ENCODE assay signal across 8 cellular contexts in the genomic region with DNA sequence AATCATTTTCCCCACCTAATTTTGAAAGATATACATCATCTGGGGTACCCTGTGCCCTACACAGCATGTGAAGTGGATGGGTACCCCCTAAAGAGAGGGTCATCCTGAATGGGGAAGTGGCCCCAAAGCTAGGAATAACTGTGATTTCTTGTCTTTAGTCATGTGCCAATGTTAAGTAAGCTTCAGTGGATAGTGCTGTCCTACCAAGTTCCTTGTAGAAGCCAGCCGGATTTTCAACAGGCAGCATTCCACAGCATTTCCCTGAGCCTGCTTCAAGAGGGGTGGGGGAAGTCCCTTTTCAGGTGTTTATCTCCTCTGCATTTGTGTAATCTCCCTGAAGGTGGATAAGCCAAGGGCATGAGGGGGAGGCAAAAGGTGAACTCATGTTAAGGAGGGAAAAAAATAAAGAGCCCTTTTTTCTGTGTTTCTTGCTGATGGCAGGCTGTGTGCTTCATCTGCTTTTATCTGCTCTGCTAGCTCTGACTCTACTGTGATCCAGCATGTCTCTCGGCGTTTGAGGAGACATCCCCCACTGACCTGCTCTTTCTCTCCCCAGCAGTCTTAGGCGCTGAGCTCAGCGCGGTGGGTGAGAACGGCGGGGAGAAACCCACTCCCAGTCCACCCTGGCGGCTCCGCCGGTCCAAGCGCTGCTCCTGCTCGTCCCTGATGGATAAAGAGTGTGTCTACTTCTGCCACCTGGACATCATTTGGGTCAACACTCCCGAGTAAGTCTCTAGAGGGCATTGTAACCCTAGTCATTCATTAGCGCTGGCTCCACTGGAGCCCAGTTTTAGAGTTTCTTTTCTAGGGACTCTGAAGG. TPM values are rescaled to one million over a fixed set of nuclear protein-coding genes. Genes with fewer than 3 reads are reported as not detected.
DNase-seq lines count a peak whose midpoint lies in the region; ATAC-seq and TF ChIP-seq lines count a peak whose summit lies in the region.

No MANE protein-coding gene starts in this region.

- H3K27ac Mint-ChIP-seq in nephron progenitor cell: no peak overlapping the region
- H3K27ac Mint-ChIP-seq in activated T-helper 17 cell treated with anti-CD3 and anti-CD28 coated beads, Interleukin-2, amount 50 U/mL, for 72 hours: no peak overlapping the region

- H3K9me3 Mint-ChIP-seq in nephron progenitor cell: no peaks in the 10 kb centered on the region
- no peaks in the 10 kb centered on the region for H3K9me3 Mint-ChIP-seq in activated T-helper 17 cell treated with anti-CD3 and anti-CD28 coated beads, Interleukin-2, amount 50 U/mL, for 72 hours

- H3K27ac ChIP-seq in epithelial cell of prostate: peak overlapping the region; percentile 95
- H3K27ac ChIP-seq in prostate gland: peak overlapping the region in 1 of 2 donors; percentile 1

- no peaks in the 10 kb centered on the region for H3K36me3 ChIP-seq in prostate gland

- H3K36me3 Mint-ChIP-seq in nephron progenitor cell (ENCODE audit: low read depth): no peaks in the 10 kb centered on the region
- H3K36me3 Mint-ChIP-seq in activated T-helper 17 cell treated with anti-CD3 and anti-CD28 coated beads, Interleukin-2, amount 50 U/mL, for 72 hours (ENCODE audit: low read depth): no peaks in the 10 kb centered on the region

- in situ Hi-C loops in Caki2 (cut with HindIII; ENCODE audit: low pct_unique_long_range_greater_than_20kb, low sequenced_read_pairs): no loop called here

- 54% methylated on average over 15 of the region's 15 CpGs for WGBS in prostate gland

- no peaks in the 10 kb centered on the region for H3K4me1 ChIP-seq in prostate gland (replicated peaks)

- peak; percentile 64 for DNase-seq in Caki2 (ENCODE audit: low read depth)
- DNase-seq in NCI-H460 (ENCODE audit: extremely low read depth, low read depth): peak; percentile 49
- DNase-seq in epithelial cell of prostate (ENCODE audit: low read depth, low spot score): no peak
- DNase-seq in nephron progenitor cell: no peak
- DNase-seq in prostate gland (ENCODE audit: low spot score): no peak

- peak overlapping the region; percentile 60 for H3K4me3 Mint-ChIP-seq in nephron progenitor cell
- no peak overlapping the region for H3K4me3 Mint-ChIP-seq in activated T-helper 17 cell treated with anti-CD3 and anti-CD28 coated beads, Interleukin-2, amount 50 U/mL, for 72 hours

- peaks cover 46% of the 10 kb centered on the region for H3K4me1 Mint-ChIP-seq in nephron progenitor cell
- H3K4me1 Mint-ChIP-seq in activated T-helper 17 cell treated with anti-CD3 and anti-CD28 coated beads, Interleukin-2, amount 50 U/mL, for 72 hours: peaks cover 15% of the 10 kb centered on the region

- no peaks in the 10 kb centered on the region for H3K27me3 ChIP-seq in prostate gland (replicated peaks; ENCODE audit: insufficient read depth)

- ATAC-seq in HG03457 (IDR thresholded peaks at IDR 0.05; ENCODE audit: unreplicated experiment) (no peak), GM21576 (IDR thresholded peaks at IDR 0.05; ENCODE audit: unreplicated experiment) (no peak)
- ATAC-seq in activated T-helper 17 cell treated with anti-CD3 and anti-CD28 coated beads, Interleukin-2, amount 50 U/mL, for 72 hours (replicated peaks): no peak

- TF ChIP-seq CTCF in nephron progenitor cell (IDR thresholded peaks at IDR 0.05): no peak
- peak in 2 of 4 experiments; percentile 17 to 19 for TF ChIP-seq CTCF in prostate gland (IDR thresholded peaks at IDR 0.05)

- intact Hi-C loops in prostate gland (cut with DNase I): loop anchor here (10.0 kb wide), 1 partner anchor 637 kb away; no protein-coding TSS in a partner anchor

- peaks cover 48% of the 10 kb centered on the region for H3K27me3 Mint-ChIP-seq in nephron progenitor cell (ENCODE audit: low read depth, poor library complexity)
- H3K27me3 Mint-ChIP-seq in activated T-helper 17 cell treated with anti-CD3 and anti-CD28 coated beads, Interleukin-2, amount 50 U/mL, for 72 hours: peaks cover 41% of the 10 kb centered on the region

- no peaks in the 10 kb centered on the region for H3K9me3 ChIP-seq in prostate gland

- TF ChIP-seq POLR2A in prostate gland (IDR thresholded peaks at IDR 0.05): no peak

- H3K4me3 ChIP-seq in prostate gland: peak overlapping the region in 1 of 2 donors; percentile 6

RNA-seq across cellular contexts. Expression of a gene that starts 1.8 kb away (rescaled TPM):
- total RNA-seq in Caki2 (2014; rRNA removed; shearing (Covaris generic); ENCODE audit: low replicate concordance): 1.2 and 9.5 TPM in 2 replicates
- total RNA-seq in NCI-H460 (2014; rRNA removed; shearing (Covaris generic)): 12.0 and 12.8 TPM in 2 replicates
- polyA plus RNA-seq in NCI-H460 (2014; cell fraction: nucleus; rRNA removed): 6.7 and 15.1 TPM in 2 replicates
- under 1 TPM; 0.11 to 0.13 TPM for total RNA-seq in activated T-helper 17 cell treated with anti-CD3 and anti-CD28 coated beads, Interleukin-2, amount 50 U/mL, for 72 hours
- 10 to 100 TPM; 15.6 to 20.4 TPM for total RNA-seq in prostate gland

Comparison
In these comparisons a context has a peak if more than half of its experiments do, and no peak if none do; other contexts are left out.
1. DNase-seq: peak in Caki2 (single experiment) and NCI-H460 (single experiment); none in epithelial cell of prostate (single experiment), nephron progenitor cell (single experiment) and prostate gland (single experiment).